In genomic region chr9:96217358-96217755, GRCh38 we compare ENCODE assay signal across 9 cellular contexts.
DNase-seq lines count a peak whose midpoint lies in the region; ATAC-seq and TF ChIP-seq lines count a peak whose summit lies in the region.
"Had no signal": no experiment of that assay in that cellular context is flagged by ENCODE, and none has a peak within 500 bp of the region (broad histone marks: within the 10 kb centered on the region; RNA-seq: fewer than 3 reads in every experiment).

No MANE protein-coding gene starts in this region.

- H3K36me3 ChIP-seq in colonic mucosa (no peaks in the 10 kb centered on the region), mesodermal cell (ENCODE audit: control insufficient read depth, insufficient read depth, low read length) (no peaks in the 10 kb centered on the region), thoracic aorta (no peaks in the 10 kb centered on the region)
- H3K36me3 ChIP-seq: MG63 had no signal

- TF ChIP-seq CTCF in colonic mucosa (IDR thresholded peaks at IDR 0.05) (no peak), thoracic aorta (IDR thresholded peaks at IDR 0.05) (no peak)

- no peak for ATAC-seq in thoracic aorta (ENCODE audit: insufficient number of reproducible peaks, low FRiP score, low read depth)
- no peak for ATAC-seq in HG03175 (IDR thresholded peaks at IDR 0.05; ENCODE audit: unreplicated experiment)

- H3K9me3 ChIP-seq in colonic mucosa = no peaks in the 10 kb centered on the region
- H3K9me3 ChIP-seq in mesodermal cell (ENCODE audit: control insufficient read depth, low read length) = peaks cover 4% of the 10 kb centered on the region
- no peaks in the 10 kb centered on the region for H3K9me3 ChIP-seq in thoracic aorta
- H3K9me3 ChIP-seq: MG63 had no signal

- H3K27ac ChIP-seq in colonic mucosa = peak overlapping the region; percentile 44
- H3K27ac ChIP-seq in mesodermal cell (ENCODE audit: low read depth, low read length, severe bottlenecking) = peak overlapping the region; percentile 82
- no peak overlapping the region for H3K27ac ChIP-seq in thoracic aorta

- intact Hi-C loops in colonic mucosa (cut with DNase I) = loop anchor here (5.0 to 10.0 kb wide), 3 partner anchors 40 to 703 kb away; partner anchors contain the start of gene PTCH1

- peak; percentile 29 for DNase-seq in NK-92 treated with Interleukin-12 subunit alpha and Interleukin-12 subunit beta, amount 100 ng/mL, for 24 hours (lab: John Stamatoyannopoulos, UW)
- no peak for DNase-seq in NK-92 (lab: John Stamatoyannopoulos, UW; ENCODE audit: unreplicated experiment)
- DNase-seq in colonic mucosa = peak; percentile 25
- DNase-seq in thoracic aorta (ENCODE audit: low spot score) = no peak
- DNase-seq in NCI-H526 (lab: John Stamatoyannopoulos, UW) = no peak
- no peak for DNase-seq in epidermal melanocyte (ENCODE audit: insufficient read length, low spot score)

- WGBS in mesodermal cell (ENCODE audit: insufficient coverage in 2 of 2), 2 experiments = 29 to 33% methylated on average over 9 to 13 of the region's 13 CpGs

- no peaks in the 10 kb centered on the region for H3K27me3 ChIP-seq in colonic mucosa
- H3K27me3 ChIP-seq in thoracic aorta (replicated peaks; ENCODE audit: insufficient read depth) = no peaks in the 10 kb centered on the region
- H3K27me3 ChIP-seq: MG63 had no signal

- H3K4me3 ChIP-seq in colonic mucosa = no peak overlapping the region
- no peak overlapping the region for H3K4me3 ChIP-seq in mesodermal cell (ENCODE audit: extremely low read depth, insufficient read depth, low read length, poor library complexity, severe bottlenecking)
- peak overlapping the region; percentile 64 for H3K4me3 ChIP-seq in thoracic aorta
- H3K4me3 ChIP-seq: MG63 had no signal

- peak overlapping the region in 1 of 2 donors; percentile 59 for H3K9ac ChIP-seq in colonic mucosa (ENCODE audit: low read depth in 2 of 2, low read length in 2 of 2)

- H3K4me1 ChIP-seq in colonic mucosa (peaks cover 8% of the 10 kb centered on the region), mesodermal cell (ENCODE audit: control insufficient read depth, insufficient read depth, low read length, poor library complexity, severe bottlenecking) (peaks cover 17% of the 10 kb centered on the region), thoracic aorta (ENCODE audit: control insufficient read depth in 1 of 2, low read depth in 2 of 2) (peaks cover 8 to 27% of the 10 kb centered on the region in 2 donors)

Comparison
In these comparisons a context has a peak if more than half of its experiments do, and no peak if none do; other contexts are left out.
1. DNase-seq: peak in NK-92 treated with Interleukin-12 subunit alpha and Interleukin-12 subunit beta, amount 100 ng/mL, for 24 hours (single experiment) and colonic mucosa (single experiment); none in NK-92 (single experiment), thoracic aorta (single experiment), NCI-H526 (0 of 2) and epidermal melanocyte (single experiment).
2. H3K27ac ChIP-seq: peak in colonic mucosa (single experiment) and mesodermal cell (single experiment); none in thoracic aorta (0 of 2).